Comparison of ENCODE assay signal across 25 cellular contexts in genomic region chr14:96280104-96280503, GRCh38. TPM values are rescaled to one million over a fixed set of nuclear protein-coding genes. Genes with fewer than 3 reads are reported as not detected.
"Had no signal": no experiment of that assay in that cellular context is flagged by ENCODE, and none has a peak within 500 bp of the region (broad histone marks: within the 10 kb centered on the region; RNA-seq: fewer than 3 reads in every experiment).

No MANE protein-coding gene starts in this region.

- H3K4me3 ChIP-seq: coronary artery, esophagus squamous epithelium, gastrocnemius medialis, lower lobe of right lung, neural progenitor cell, prostate gland, skin epidermis, thyroid gland had no signal

- FAIRE-seq: keratinocyte had no signal

- DNase-seq: dermis blood vessel endothelial cell; effector memory CD4-positive, alpha-beta T cell; esophagus squamous epithelium; foreskin fibroblast; gastrocnemius medialis; head of caudate nucleus; left ventricle myocardium superior; lower lobe of right lung; midbrain; naive thymus-derived CD4-positive, alpha-beta T cell; right cardiac atrium; stimulated activated CD4-positive, alpha-beta T cell treated with anti-CD3 and anti-CD28 coated beads, Interleukin-15, amount 100 ng/mL, for 24 hours; stimulated activated CD4-positive, alpha-beta T cell treated with anti-CD3 and anti-CD28 coated beads, Interleukin-2, amount 100 ng/mL, for 48 hours; stimulated activated naive B cell treated with anti-CD40 and anti-IgM and Interleukin-4, amounts not matched to agents 10 μg/mL and 1 μg/mL and 100 μg/mL, for 72 hours; stimulated activated naive CD8-positive, alpha-beta T cell treated with anti-CD3 and anti-CD28 coated beads, Interleukin-15, amount 100 ng/mL, for 72 hours had no signal

- H3K4me3 Mint-ChIP-seq: naive thymus-derived CD4-positive, alpha-beta T cell; nephron; neural progenitor cell; stimulated activated naive B cell treated with anti-CD40 and anti-IgM and Interleukin-4, amounts not matched to agents 10 μg/mL and 1 μg/mL and 100 μg/mL, for 72 hours; stimulated activated naive CD8-positive, alpha-beta T cell treated with anti-CD3 and anti-CD28 coated beads, Interleukin-15, amount 100 ng/mL, for 72 hours; type B pancreatic cell had no signal

- H3K9me3 ChIP-seq: prostate gland, thyroid gland had no signal

- H3K36me3 ChIP-seq: neural progenitor cell, prostate gland had no signal

- H3K27ac ChIP-seq: coronary artery, esophagus squamous epithelium, gastrocnemius medialis, lower lobe of right lung, neural progenitor cell, prostate gland, skin epidermis had no signal

- H3K4me2 ChIP-seq: neural progenitor cell had no signal

- H3K4me1 ChIP-seq: gastrocnemius medialis, prostate gland had no signal

- H3K9ac ChIP-seq: neural progenitor cell had no signal

- H3K9me3 Mint-ChIP-seq: type B pancreatic cell had no signal

- H2AFZ ChIP-seq: neural progenitor cell had no signal

- ATAC-seq: gastrocnemius medialis; left ventricle myocardium superior; lower lobe of right lung; naive thymus-derived CD4-positive, alpha-beta T cell; right cardiac atrium; stimulated activated naive B cell treated with anti-CD40 and anti-IgM and Interleukin-4, amounts not matched to agents 10 μg/mL and 1 μg/mL and 100 μg/mL, for 72 hours; stimulated activated naive CD8-positive, alpha-beta T cell treated with anti-CD3 and anti-CD28 coated beads, Interleukin-15, amount 100 ng/mL, for 72 hours had no signal

- H3K36me3 Mint-ChIP-seq: type B pancreatic cell had no signal

- H3K27me3 ChIP-seq: esophagus squamous epithelium, gastrocnemius medialis, neural progenitor cell, thyroid gland had no signal

- H3K27me3 Mint-ChIP-seq: naive thymus-derived CD4-positive, alpha-beta T cell; stimulated activated naive B cell treated with anti-CD40 and anti-IgM and Interleukin-4, amounts not matched to agents 10 μg/mL and 1 μg/mL and 100 μg/mL, for 72 hours; stimulated activated naive CD8-positive, alpha-beta T cell treated with anti-CD3 and anti-CD28 coated beads, Interleukin-15, amount 100 ng/mL, for 72 hours; type B pancreatic cell had no signal

- H3K27ac Mint-ChIP-seq: nephron; neural progenitor cell; stimulated activated naive B cell treated with anti-CD40 and anti-IgM and Interleukin-4, amounts not matched to agents 10 μg/mL and 1 μg/mL and 100 μg/mL, for 72 hours; stimulated activated naive CD8-positive, alpha-beta T cell treated with anti-CD3 and anti-CD28 coated beads, Interleukin-15, amount 100 ng/mL, for 72 hours; type B pancreatic cell had no signal

RNA-seq across cellular contexts. Expression of gene BDKRB1, which starts 24.1 kb away (rescaled TPM):
- total RNA-seq: dermis blood vessel endothelial cell; gastrocnemius medialis; glomerular endothelial cell; left ventricle myocardium superior; lower lobe of right lung; naive thymus-derived CD4-positive, alpha-beta T cell; right cardiac atrium; temporal lobe had no signal
- polyA plus RNA-seq: naive thymus-derived CD4-positive, alpha-beta T cell had no signal
